ENCODE assay signal across 9 cellular contexts in genomic region chr9:9912459-9912858, GRCh38.
A peak's percentile ranks its signal among the peaks of the same experiment; 100 is the strongest.
DNase-seq lines count a peak whose midpoint lies in the region; ATAC-seq and TF ChIP-seq lines count a peak whose summit lies in the region.
"Had no signal": no experiment of that assay in that cellular context is flagged by ENCODE, and none has a peak within 500 bp of the region (broad histone marks: within the 10 kb centered on the region; RNA-seq: fewer than 3 reads in every experiment).

No MANE protein-coding gene starts in this region.

- H3K9me3 Mint-ChIP-seq in chondrocyte (ENCODE audit: low read depth): peaks cover 14% of the 10 kb centered on the region

- peaks cover 2% of the 10 kb centered on the region for H3K36me3 Mint-ChIP-seq in chondrocyte (ENCODE audit: low read depth)

- no peak overlapping the region for H3K4me3 Mint-ChIP-seq in chondrocyte (ENCODE audit: unreplicated experiment)

- H3K4me1 Mint-ChIP-seq in chondrocyte (ENCODE audit: low read depth): no peaks in the 10 kb centered on the region

- peak; percentile 2 for DNase-seq in COLO829 (ENCODE audit: low spot score)
- peak; percentile 6 for DNase-seq in NCI-H1694 treated with DMSO at 0.1 percent for 48 hours (lab: John Stamatoyannopoulos, UW)
- DNase-seq in chondrocyte (ENCODE audit: low spot score): no peak
- DNase-seq in CD1c-positive myeloid dendritic cell (ENCODE audit: extremely low spot score): no peak
- no peak for DNase-seq in NCI-H2227 treated with DMSO at 0.1 percent for 48 hours (lab: John Stamatoyannopoulos, UW)

- peak; percentile 77 for TF ChIP-seq CTCF in chondrocyte (IDR thresholded peaks at IDR 0.05)

- ATAC-seq in GM18870 (IDR thresholded peaks at IDR 0.05; ENCODE audit: unreplicated experiment): peak; percentile 62
- no peak for ATAC-seq in GM21717 (IDR thresholded peaks at IDR 0.05; ENCODE audit: unreplicated experiment)
- ATAC-seq in GM18520 (IDR thresholded peaks at IDR 0.05; ENCODE audit: unreplicated experiment): no peak
- ATAC-seq: K562 had no signal

- H3K27ac Mint-ChIP-seq in chondrocyte (ENCODE audit: unreplicated experiment): no peak overlapping the region

- H3K27me3 Mint-ChIP-seq in chondrocyte (ENCODE audit: low read depth): peaks cover 2% of the 10 kb centered on the region

Comparison
In these comparisons a context has a peak if more than half of its experiments do, and no peak if none do; other contexts are left out.
1. DNase-seq: peak in COLO829 (single experiment) and NCI-H1694 treated with DMSO at 0.1 percent for 48 hours (single experiment); none in chondrocyte (single experiment), CD1c-positive myeloid dendritic cell (single experiment) and NCI-H2227 treated with DMSO at 0.1 percent for 48 hours (single experiment).